Comparison of ENCODE assay signal across 1 cellular context in the genomic region with DNA sequence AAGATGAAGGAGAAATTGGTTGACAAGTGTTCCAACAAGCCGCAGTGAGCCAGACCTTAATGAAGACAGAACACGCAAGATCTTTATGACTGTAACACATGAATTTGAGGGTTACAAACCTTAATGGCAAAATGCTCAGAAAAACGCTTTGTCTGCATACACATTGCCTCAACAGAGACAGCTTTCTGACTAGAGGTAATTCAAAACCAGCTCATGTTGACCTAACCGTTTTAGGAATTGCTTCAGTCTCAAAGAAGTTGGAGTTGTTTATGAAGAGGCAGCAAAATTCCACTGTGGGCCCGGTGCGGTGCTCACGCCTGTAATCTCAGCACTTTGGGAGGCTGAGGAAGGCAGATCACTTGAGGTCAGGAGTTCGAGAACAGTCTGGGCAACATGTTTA.
TF ChIP-seq lines count a peak whose summit lies in the region.

No MANE protein-coding gene starts in this region.

TF ChIP-seq in K562, 482 proteins besides CTCF, POLR2A, EP300 and RAD21 (continued from another document):
- TF ChIP-seq, protein P1, sequence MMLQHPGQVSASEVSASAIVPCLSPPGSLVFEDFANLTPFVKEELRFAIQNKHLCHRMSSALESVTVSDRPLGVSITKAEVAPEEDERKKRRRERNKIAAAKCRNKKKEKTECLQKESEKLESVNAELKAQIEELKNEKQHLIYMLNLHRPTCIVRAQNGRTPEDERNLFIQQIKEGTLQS (IDR thresholded peaks at IDR 0.05): no peak
- TF ChIP-seq, protein P1 (CRISPR knock-in tag; conservative IDR thresholded peaks at IDR 0.05): 0 out of 2 replicates have a peak, but pooled peaks have one; percentile 4
- TF ChIP-seq, protein P2, sequence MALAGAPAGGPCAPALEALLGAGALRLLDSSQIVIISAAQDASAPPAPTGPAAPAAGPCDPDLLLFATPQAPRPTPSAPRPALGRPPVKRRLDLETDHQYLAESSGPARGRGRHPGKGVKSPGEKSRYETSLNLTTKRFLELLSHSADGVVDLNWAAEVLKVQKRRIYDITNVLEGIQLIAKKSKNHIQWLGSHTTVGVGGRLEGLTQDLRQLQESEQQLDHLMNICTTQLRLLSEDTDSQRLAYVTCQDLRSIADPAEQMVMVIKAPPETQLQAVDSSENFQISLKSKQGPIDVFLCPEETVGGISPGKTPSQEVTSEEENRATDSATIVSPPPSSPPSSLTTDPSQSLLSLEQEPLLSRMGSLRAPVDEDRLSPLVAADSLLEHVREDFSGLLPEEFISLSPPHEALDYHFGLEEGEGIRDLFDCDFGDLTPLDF (CRISPR knock-in tag; IDR thresholded peaks at IDR 0.05): no peak
- TF ChIP-seq, protein P3, sequence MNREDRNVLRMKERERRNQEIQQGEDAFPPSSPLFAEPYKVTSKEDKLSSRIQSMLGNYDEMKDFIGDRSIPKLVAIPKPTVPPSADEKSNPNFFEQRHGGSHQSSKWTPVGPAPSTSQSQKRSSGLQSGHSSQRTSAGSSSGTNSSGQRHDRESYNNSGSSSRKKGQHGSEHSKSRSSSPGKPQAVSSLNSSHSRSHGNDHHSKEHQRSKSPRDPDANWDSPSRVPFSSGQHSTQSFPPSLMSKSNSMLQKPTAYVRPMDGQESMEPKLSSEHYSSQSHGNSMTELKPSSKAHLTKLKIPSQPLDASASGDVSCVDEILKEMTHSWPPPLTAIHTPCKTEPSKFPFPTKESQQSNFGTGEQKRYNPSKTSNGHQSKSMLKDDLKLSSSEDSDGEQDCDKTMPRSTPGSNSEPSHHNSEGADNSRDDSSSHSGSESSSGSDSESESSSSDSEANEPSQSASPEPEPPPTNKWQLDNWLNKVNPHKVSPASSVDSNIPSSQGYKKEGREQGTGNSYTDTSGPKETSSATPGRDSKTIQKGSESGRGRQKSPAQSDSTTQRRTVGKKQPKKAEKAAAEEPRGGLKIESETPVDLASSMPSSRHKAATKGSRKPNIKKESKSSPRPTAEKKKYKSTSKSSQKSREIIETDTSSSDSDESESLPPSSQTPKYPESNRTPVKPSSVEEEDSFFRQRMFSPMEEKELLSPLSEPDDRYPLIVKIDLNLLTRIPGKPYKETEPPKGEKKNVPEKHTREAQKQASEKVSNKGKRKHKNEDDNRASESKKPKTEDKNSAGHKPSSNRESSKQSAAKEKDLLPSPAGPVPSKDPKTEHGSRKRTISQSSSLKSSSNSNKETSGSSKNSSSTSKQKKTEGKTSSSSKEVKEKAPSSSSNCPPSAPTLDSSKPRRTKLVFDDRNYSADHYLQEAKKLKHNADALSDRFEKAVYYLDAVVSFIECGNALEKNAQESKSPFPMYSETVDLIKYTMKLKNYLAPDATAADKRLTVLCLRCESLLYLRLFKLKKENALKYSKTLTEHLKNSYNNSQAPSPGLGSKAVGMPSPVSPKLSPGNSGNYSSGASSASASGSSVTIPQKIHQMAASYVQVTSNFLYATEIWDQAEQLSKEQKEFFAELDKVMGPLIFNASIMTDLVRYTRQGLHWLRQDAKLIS (CRISPR knock-in tag; IDR thresholded peaks at IDR 0.05): 0 out of 2 replicates have a peak, but pooled peaks have one; percentile 32
- TF ChIP-seq, protein P4, sequence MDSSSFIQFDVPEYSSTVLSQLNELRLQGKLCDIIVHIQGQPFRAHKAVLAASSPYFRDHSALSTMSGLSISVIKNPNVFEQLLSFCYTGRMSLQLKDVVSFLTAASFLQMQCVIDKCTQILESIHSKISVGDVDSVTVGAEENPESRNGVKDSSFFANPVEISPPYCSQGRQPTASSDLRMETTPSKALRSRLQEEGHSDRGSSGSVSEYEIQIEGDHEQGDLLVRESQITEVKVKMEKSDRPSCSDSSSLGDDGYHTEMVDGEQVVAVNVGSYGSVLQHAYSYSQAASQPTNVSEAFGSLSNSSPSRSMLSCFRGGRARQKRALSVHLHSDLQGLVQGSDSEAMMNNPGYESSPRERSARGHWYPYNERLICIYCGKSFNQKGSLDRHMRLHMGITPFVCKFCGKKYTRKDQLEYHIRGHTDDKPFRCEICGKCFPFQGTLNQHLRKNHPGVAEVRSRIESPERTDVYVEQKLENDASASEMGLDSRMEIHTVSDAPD (CRISPR knock-in tag; IDR thresholded peaks at IDR 0.05): no peak
- TF ChIP-seq JUNB (CRISPR knock-in tag; conservative IDR thresholded peaks at IDR 0.05) (no peak), MYNN (IDR thresholded peaks at IDR 0.05) (no peak), MYNN (CRISPR knock-in tag; IDR thresholded peaks at IDR 0.05) (no peak), TEAD4 (IDR thresholded peaks at IDR 0.05; ENCODE audit: low read length) (no peak), TEAD4 (CRISPR knock-in tag; IDR thresholded peaks at IDR 0.05; ENCODE audit: borderline replicate concordance) (no peak), HLTF (IDR thresholded peaks at IDR 0.05) (no peak), MED1 (CRISPR knock-in tag; IDR thresholded peaks at IDR 0.05; ENCODE audit: borderline replicate concordance) (no peak), C11orf30 (IDR thresholded peaks at IDR 0.05; ENCODE audit: low read depth) (peak; percentile 32; the same call in 1 of the 2 replicates), SRSF7 (optimal IDR thresholded peaks at IDR 0.05; ENCODE audit: low read depth, low read length) (no peak), DIDO1 (tag; IDR thresholded peaks at IDR 0.05; ENCODE audit: low read depth) (no peak), ZNF316 (IDR thresholded peaks at IDR 0.05) (peak; percentile 15; the same call in 1 of the 2 replicates), TOE1 (IDR thresholded peaks at IDR 0.05; ENCODE audit: borderline replicate concordance) (no peak), TOE1 (CRISPR knock-in tag; IDR thresholded peaks at IDR 0.05; ENCODE audit: borderline replicate concordance, low read depth) (no peak), HNRNPUL1 (IDR thresholded peaks at IDR 0.05; ENCODE audit: low read length) (no peak), KAT7 (CRISPR knock-in tag; IDR thresholded peaks at IDR 0.05; ENCODE audit: borderline replicate concordance) (0 out of 2 replicates have a peak, but pooled peaks have one; percentile 37)
- TF ChIP-seq, protein P5, sequence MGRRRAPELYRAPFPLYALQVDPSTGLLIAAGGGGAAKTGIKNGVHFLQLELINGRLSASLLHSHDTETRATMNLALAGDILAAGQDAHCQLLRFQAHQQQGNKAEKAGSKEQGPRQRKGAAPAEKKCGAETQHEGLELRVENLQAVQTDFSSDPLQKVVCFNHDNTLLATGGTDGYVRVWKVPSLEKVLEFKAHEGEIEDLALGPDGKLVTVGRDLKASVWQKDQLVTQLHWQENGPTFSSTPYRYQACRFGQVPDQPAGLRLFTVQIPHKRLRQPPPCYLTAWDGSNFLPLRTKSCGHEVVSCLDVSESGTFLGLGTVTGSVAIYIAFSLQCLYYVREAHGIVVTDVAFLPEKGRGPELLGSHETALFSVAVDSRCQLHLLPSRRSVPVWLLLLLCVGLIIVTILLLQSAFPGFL (CRISPR knock-in tag; IDR thresholded peaks at IDR 0.05): 0 out of 2 replicates have a peak, but pooled peaks have one; percentile 20
TF ChIP-seq in K562: peak in this region for 7.
